Comparison of ENCODE assay signal across 8 cellular contexts in the genomic region with DNA sequence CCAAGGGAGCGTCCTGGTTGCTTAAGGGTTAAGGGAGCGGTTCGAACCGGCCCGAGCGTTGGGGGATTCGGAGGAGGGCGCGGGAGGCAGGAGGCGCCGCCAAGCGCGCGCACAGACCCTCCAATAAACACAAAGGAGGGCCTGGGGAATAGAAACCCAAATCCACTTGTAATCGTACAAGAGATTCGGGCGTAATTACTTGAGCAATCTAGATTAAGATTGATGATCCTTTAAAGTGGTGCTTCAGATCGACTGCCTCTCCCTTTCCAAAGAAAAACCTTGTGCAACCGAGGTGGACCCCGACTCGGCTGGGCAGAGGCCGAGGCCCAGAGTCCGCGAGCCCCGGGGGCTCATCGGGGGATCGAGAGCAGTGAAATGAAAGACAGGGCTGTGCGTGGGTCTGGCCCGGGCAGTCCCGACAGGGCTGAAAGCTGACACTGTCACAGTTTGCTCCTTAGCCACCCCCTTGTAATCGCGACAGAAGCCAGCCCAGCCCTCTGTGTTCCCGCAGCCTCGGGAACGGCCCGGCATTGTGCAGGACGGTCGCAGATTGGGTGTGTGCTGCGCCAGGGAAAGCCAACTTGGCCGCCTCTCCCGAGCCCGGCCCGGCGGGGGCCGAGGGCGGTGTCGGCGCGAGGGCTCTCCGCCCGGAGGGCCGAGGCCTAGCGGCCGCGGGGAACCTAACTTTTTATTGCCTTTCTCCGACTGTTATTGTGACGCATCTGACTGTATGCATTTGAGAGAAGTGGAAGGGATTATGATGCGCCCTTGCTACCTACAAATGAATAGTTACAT. TPM values are rescaled to one million over a fixed set of nuclear protein-coding genes. Genes with fewer than 3 reads are reported as not detected.
DNase-seq lines count a peak whose midpoint lies in the region; ATAC-seq and TF ChIP-seq lines count a peak whose summit lies in the region.
"Had no signal": no experiment of that assay in that cellular context is flagged by ENCODE, and none has a peak within 500 bp of the region (broad histone marks: within the 10 kb centered on the region; RNA-seq: fewer than 3 reads in every experiment).

No MANE protein-coding gene starts in this region.

- H3K27ac Mint-ChIP-seq in endothelial cell (ENCODE audit: unreplicated experiment), result no peak overlapping the region

- TF ChIP-seq POLR2A in testis (IDR thresholded peaks at IDR 0.05), result no peak

- peaks cover 2% of the 10 kb centered on the region for H3K27me3 ChIP-seq in lung (ENCODE audit: control insufficient read depth, insufficient read depth)
- H3K27me3 ChIP-seq in testis, result no peaks in the 10 kb centered on the region

- no peak overlapping the region for H3K4me3 ChIP-seq in lung
- peak overlapping the region; percentile 24 to 27 for H3K4me3 ChIP-seq in testis

- H3K9me3 ChIP-seq in lung (ENCODE audit: control insufficient read depth in 2 of 2, insufficient read depth in 1 of 2, low read length in 1 of 2), result peaks cover 0 to 14% of the 10 kb centered on the region in 2 donors
- H3K9me3 ChIP-seq in testis, result no peaks in the 10 kb centered on the region

- 2 to 6% methylated on average over 52 to 58 of the region's 58 CpGs for WGBS in lung, 2 donors
- 7 to 19% methylated on average over 36 to 58 of the region's 58 CpGs for WGBS in testis, 2 donors

- H3K4me1 ChIP-seq in lung (ENCODE audit: control insufficient read depth in 2 of 2, insufficient read depth in 2 of 2, low read length in 2 of 2) (peaks cover 3 to 9% of the 10 kb centered on the region in 2 donors), testis (no peaks in the 10 kb centered on the region)

- no peak for TF ChIP-seq CTCF in endothelial cell (IDR thresholded peaks at IDR 0.05; ENCODE audit: unreplicated experiment)
- no peak for TF ChIP-seq CTCF in lung (IDR thresholded peaks at IDR 0.05; ENCODE audit: control extremely low read depth, extremely low read depth)
- TF ChIP-seq CTCF in testis (IDR thresholded peaks at IDR 0.05), result no peak

- peak; percentile 23 for ATAC-seq in lung (ENCODE audit: insufficient read depth, low FRiP score)
- no peak for ATAC-seq in HG03095 (IDR thresholded peaks at IDR 0.05; ENCODE audit: unreplicated experiment)
- ATAC-seq in HG02759 (IDR thresholded peaks at IDR 0.05; ENCODE audit: unreplicated experiment), result no peak

- H3K36me3 Mint-ChIP-seq in endothelial cell (ENCODE audit: low read depth, unreplicated experiment), result no peaks in the 10 kb centered on the region

- intact Hi-C loops in testis (cut with DNase I; ENCODE audit: low total_unique reads), result no loop called here

- peaks cover 31% of the 10 kb centered on the region for H3K4me1 Mint-ChIP-seq in endothelial cell (ENCODE audit: unreplicated experiment)

- no peaks in the 10 kb centered on the region for H3K9me3 Mint-ChIP-seq in endothelial cell (ENCODE audit: unreplicated experiment)

- H3K36me3 ChIP-seq in lung (ENCODE audit: control insufficient read depth in 2 of 2, insufficient read depth in 2 of 2, low read length in 2 of 2), result no peaks in the 10 kb centered on the region
- H3K36me3 ChIP-seq in testis (ENCODE audit: low read depth, missing control alignments), result no peaks in the 10 kb centered on the region

- peaks cover 18% of the 10 kb centered on the region for H3K27me3 Mint-ChIP-seq in endothelial cell (ENCODE audit: unreplicated experiment)

- DNase-seq in SK-N-DZ (ENCODE audit: low spot score), result peak; percentile 89
- peak; percentile 60 for DNase-seq in endothelial cell (ENCODE audit: low spot score)
- no peak for DNase-seq in lung (ENCODE audit: low spot score)
- DNase-seq in testis, result no peak
- DNase-seq in stimulated activated CD4-positive, alpha-beta T cell treated with anti-CD3 and anti-CD28 coated beads, Interleukin-1b, Interleukin-23, amount 100 ng/mL, for 48 hours, result no peak

- H3K4me3 Mint-ChIP-seq in endothelial cell (ENCODE audit: unreplicated experiment), result peak overlapping the region; percentile 89

- no peak overlapping the region for H3K27ac ChIP-seq in lung (ENCODE audit: low read depth in 1 of 2, low read length in 1 of 2)
- peak overlapping the region in 1 of 2 donors; percentile 32 for H3K27ac ChIP-seq in testis

RNA-seq across cellular contexts. Expression of gene MAB21L1, which starts 5.6 kb away (rescaled TPM):
- 74.2 and 80.8 TPM in 2 replicates for polyA plus RNA-seq in SK-N-DZ (2014; cell fraction: cytosol; rRNA removed)
- 41.5 and 51.3 TPM in 2 replicates for polyA plus RNA-seq in SK-N-DZ (2014; cell fraction: nucleus; rRNA removed)
- total RNA-seq in endothelial cell (ENCODE audit: unreplicated experiment), result 0.13 TPM
- under 1 TPM in 1 of 2 donors, not detected in 1; 0.28 TPM for total RNA-seq in lung
- polyA plus RNA-seq in lung, result under 1 TPM in 1 of 2 donors, not detected in 1; 0.04 TPM
- not detected for total RNA-seq in testis
- 0.09 TPM for polyA plus RNA-seq in testis (ENCODE audit: insufficient read depth, low read depth, low replicate concordance)
- total RNA-seq: NCI-H460 had no signal

Comparison
In these comparisons a context has a peak if more than half of its experiments do, and no peak if none do; other contexts are left out.
1. DNase-seq: peak in SK-N-DZ (single experiment) and endothelial cell (single experiment); none in lung (single experiment), testis (single experiment) and stimulated activated CD4-positive, alpha-beta T cell treated with anti-CD3 and anti-CD28 coated beads, Interleukin-1b, Interleukin-23, amount 100 ng/mL, for 48 hours (single experiment).